In the genomic region with DNA sequence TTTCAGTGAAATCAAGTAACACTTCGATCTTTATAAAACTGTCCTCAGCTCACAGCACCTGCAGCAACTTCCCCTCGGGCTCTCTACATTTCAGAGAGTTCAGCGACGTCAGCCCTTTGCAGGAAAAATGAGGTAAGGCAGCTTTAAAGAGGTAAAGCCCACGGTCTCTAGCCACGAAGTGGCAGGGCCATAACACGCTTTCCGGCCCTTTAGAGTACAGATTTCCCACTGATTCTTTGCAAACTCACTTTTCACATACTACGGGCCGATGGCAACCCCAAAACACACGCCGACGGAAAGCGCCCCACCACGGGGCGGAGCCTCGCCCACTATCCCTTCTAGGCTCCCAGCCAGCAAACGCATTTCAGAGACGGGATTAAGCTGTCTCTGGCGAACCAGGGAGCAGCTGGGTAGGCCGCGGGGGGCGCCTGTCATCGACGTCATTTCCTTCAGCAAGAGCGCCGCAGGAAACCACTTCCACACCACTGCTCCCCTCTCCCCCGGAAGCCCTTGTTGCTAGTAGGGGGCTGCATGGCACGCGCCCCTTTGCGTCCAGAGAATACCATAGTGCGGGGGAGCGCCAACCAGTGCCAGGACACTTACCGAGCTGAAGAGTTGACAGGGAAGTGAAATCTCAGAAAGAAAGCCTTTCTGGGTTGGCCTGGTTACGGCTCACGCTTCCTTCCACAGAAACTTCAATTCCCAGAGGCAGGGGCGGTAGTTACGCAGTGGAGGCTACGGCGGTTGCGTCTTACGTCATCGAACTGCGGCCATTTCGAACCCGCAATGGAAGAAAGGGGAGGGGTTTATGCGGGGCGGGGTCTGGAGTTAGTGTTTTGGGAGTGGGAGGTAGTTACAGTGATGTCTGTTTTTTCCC, we compare ENCODE assay signal across 8 cellular contexts.
A peak's percentile ranks its signal among the peaks of the same experiment; 100 is the strongest.
DNase-seq lines count a peak whose midpoint lies in the region; ATAC-seq and TF ChIP-seq lines count a peak whose summit lies in the region.

A gene with protein sequence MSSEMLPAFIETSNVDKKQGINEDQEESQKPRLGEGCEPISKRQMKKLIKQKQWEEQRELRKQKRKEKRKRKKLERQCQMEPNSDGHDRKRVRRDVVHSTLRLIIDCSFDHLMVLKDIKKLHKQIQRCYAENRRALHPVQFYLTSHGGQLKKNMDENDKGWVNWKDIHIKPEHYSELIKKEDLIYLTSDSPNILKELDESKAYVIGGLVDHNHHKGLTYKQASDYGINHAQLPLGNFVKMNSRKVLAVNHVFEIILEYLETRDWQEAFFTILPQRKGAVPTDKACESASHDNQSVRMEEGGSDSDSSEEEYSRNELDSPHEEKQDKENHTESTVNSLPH (minus strand): TSS at position 730 of the 877 bp plus-strand sequence. CDS start 4,701 bp downstream, outside the sequence.

- no peaks in the 10 kb centered on the region for H3K9me3 ChIP-seq in OCI-LY3 (ENCODE audit: insufficient read depth, low read length)

- no peak for TF ChIP-seq CTCF in OCI-LY3 (IDR thresholded peaks at IDR 0.05; ENCODE audit: low read depth, low read length)

- DNase-seq in D341Med (ENCODE audit: low spot score) (peak; percentile 94), HuH-7 (ENCODE audit: low spot score) (peak; percentile 55), activated T-cell treated with anti-CD3 and anti-CD28 coated beads for 4 hours (peak; percentile 96), epidermal melanocyte (ENCODE audit: insufficient read length, low spot score) (peak; percentile 53), middle frontal gyrus (ENCODE audit: extremely low spot score, low spot score) (peak; percentile 95)
- peak; percentile 86 to 93 for DNase-seq in stimulated activated CD8-positive, alpha-beta memory T cell treated with anti-CD3 and anti-CD28 coated beads, Interleukin-2, amount 100 ng/mL, for 48 hours (ENCODE audit: low read depth in 2 of 2)

- H3K27ac ChIP-seq in OCI-LY3 (ENCODE audit: low read length): peak within 1 kb of the TSS; percentile 84

- no peaks in the 10 kb centered on the region for H3K36me3 ChIP-seq in OCI-LY3 (replicated peaks; ENCODE audit: low read depth, low read length)

- H3K27me3 ChIP-seq in OCI-LY3 (ENCODE audit: low read depth, low read length): no peaks in the 10 kb centered on the region

- H3K4me1 ChIP-seq in OCI-LY3 (ENCODE audit: low read length): peaks cover 4% of the 10 kb centered on the region; the same call in 1 of the 2 replicates

- H2AFZ ChIP-seq in OCI-LY3 (ENCODE audit: low read depth, low read length): peak within 1 kb of the TSS; percentile 95

- H3K9ac ChIP-seq in OCI-LY3 (ENCODE audit: low read length): peak within 1 kb of the TSS; percentile 79

- H3K79me2 ChIP-seq in OCI-LY3 (ENCODE audit: low read length): no peaks in the 10 kb centered on the region

- ATAC-seq in GM21515 (IDR thresholded peaks at IDR 0.05; ENCODE audit: unreplicated experiment): peak; percentile 96

- H3K4me2 ChIP-seq in OCI-LY3 (ENCODE audit: low read length): peak within 1 kb of the TSS; percentile 52

- H4K20me1 ChIP-seq in OCI-LY3 (ENCODE audit: insufficient read depth, low read length): no peaks in the 10 kb centered on the region

- H3K4me3 ChIP-seq in OCI-LY3 (ENCODE audit: low read length): peak within 1 kb of the TSS; percentile 85

Comparison
In these comparisons a context has a peak if more than half of its experiments do, and no peak if none do; other contexts are left out.
1. Peak in every context shown above with its lines: DNase-seq, ATAC-seq, H3K4me3 ChIP-seq and H3K27ac ChIP-seq.